In genomic region chr11:134380229-134380628, GRCh38 we compare ENCODE assay signal across 37 cellular contexts. TPM values are rescaled to one million over a fixed set of nuclear protein-coding genes. Genes with fewer than 3 reads are reported as not detected.
"Had no signal": no experiment of that assay in that cellular context is flagged by ENCODE, and none has a peak within 500 bp of the region (broad histone marks: within the 10 kb centered on the region; RNA-seq: fewer than 3 reads in every experiment).

No MANE protein-coding gene starts in this region.

- H3K4me3 ChIP-seq: MG63 had no signal

- H3K27ac ChIP-seq: KMS-11 had no signal

- H3K9me3 ChIP-seq: MG63 had no signal

- DNase-seq: Karpas-422, Kasumi-1, KG1, MG63, MM.1S, NCI-H1048, NCI-H1092, NCI-H1092 treated with DMSO at 0.1 percent for 48 hours, NCI-H1105, NCI-H1105 treated with DMSO at 0.1 percent for 48 hours, NCI-H1417, NCI-H1417 treated with DMSO at 0.1 percent for 48 hours, NCI-H1436, NCI-H1436 treated with DMSO at 0.1 percent for 48 hours, NCI-H146, NCI-H1694, NCI-H1694 treated with DMSO at 0.1 percent for 48 hours, NCI-H187, NCI-H187 treated with DMSO at 0.1 percent for 48 hours, NCI-H1930, NCI-H2029, NCI-H2029 treated with DMSO at 0.1 percent for 48 hours, NCI-H2081, NCI-H2081 treated with DMSO at 0.1 percent for 48 hours, NCI-H2107, NCI-H2171, NCI-H2171 treated with DMSO at 0.1 percent for 48 hours, NCI-H2227 treated with DMSO at 0.1 percent for 48 hours, NCI-H226, NCI-H345, NCI-H446, NCI-H446 treated with DMSO at 0.1 percent for 48 hours, NCI-H510A had no signal

- H3K4me2 ChIP-seq: KMS-11 had no signal

- H3K27me3 ChIP-seq: MG63 had no signal

- H3K36me3 ChIP-seq: MG63 had no signal

- H3K9ac ChIP-seq: KMS-11 had no signal

RNA-seq across cellular contexts. Expression of gene B3GAT1, which starts 31.8 kb away (rescaled TPM):
- total RNA-seq: LHCN-M2, M059J, MCF 10A had no signal

RNA-seq across cellular contexts. Expression of gene GLB1L2, which starts 48.4 kb away (rescaled TPM):
- total RNA-seq: LHCN-M2, M059J had no signal
